In the genomic region with DNA sequence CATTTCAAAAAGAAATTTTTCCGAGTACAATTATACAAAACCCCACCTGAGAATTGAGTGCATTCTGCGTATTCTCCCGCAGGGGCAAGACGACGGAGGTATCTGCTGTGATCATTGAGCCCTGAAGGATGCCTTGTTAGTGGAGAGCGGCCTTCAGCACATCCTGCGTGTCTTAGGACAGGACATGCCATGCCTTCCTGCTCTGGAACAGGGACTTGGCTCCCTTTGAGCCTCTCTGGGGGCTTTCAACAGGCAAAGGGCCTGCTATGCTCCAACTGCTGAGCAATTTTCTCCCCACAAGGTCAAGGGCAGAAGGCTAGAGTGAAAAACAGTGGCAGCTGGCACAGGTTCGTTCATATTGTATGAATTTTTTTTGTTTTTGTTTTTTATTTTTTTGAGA, we compare ENCODE assay signal across 1 cellular context.
TF ChIP-seq lines count a peak whose summit lies in the region.

No MANE protein-coding gene starts in this region.

TF ChIP-seq in H1, 55 proteins besides CTCF, POLR2A, EP300 and RAD21:
- TF ChIP-seq SAP30 (IDR thresholded peaks at IDR 0.05; ENCODE audit: insufficient read depth, insufficient replicate concordance, low read length) (no peak), CBX5 (IDR thresholded peaks at IDR 0.05; ENCODE audit: low read depth, low read length) (no peak), CREB1 (IDR thresholded peaks at IDR 0.05) (no peak), JUN (IDR thresholded peaks at IDR 0.05; ENCODE audit: low read depth, low read length) (no peak), CHD2 (IDR thresholded peaks at IDR 0.05; ENCODE audit: low read length) (no peak), KDM1A (IDR thresholded peaks at IDR 0.05; ENCODE audit: borderline replicate concordance, low read length) (no peak), POLR2AphosphoS5 (IDR thresholded peaks at IDR 0.05; ENCODE audit: low read depth, low read length) (no peak), SIX5 (IDR thresholded peaks at IDR 0.05; ENCODE audit: low read depth, low read length) (no peak), CBX8 (IDR thresholded peaks at IDR 0.05; ENCODE audit: borderline replicate concordance, low read depth, low read length) (no peak), BCL11A (IDR thresholded peaks at IDR 0.05; ENCODE audit: low read depth in 2 of 2, low read length in 2 of 2) (no peak), SP2 (IDR thresholded peaks at IDR 0.05; ENCODE audit: low read length) (no peak), SRF (IDR thresholded peaks at IDR 0.05; ENCODE audit: low read depth, low read length) (no peak)
TF ChIP-seq in H1: peak in this region for 0.
